Comparison of ENCODE assay signal across 23 cellular contexts in genomic region chr19:7512400-7512851, GRCh38. TPM values are rescaled to one million over a fixed set of nuclear protein-coding genes. Genes with fewer than 3 reads are reported as not detected.
DNase-seq lines count a peak whose midpoint lies in the region; ATAC-seq, FAIRE-seq and TF ChIP-seq lines count a peak whose summit lies in the region.
"Had no signal": no experiment of that assay in that cellular context is flagged by ENCODE, and none has a peak within 500 bp of the region (broad histone marks: within the 10 kb centered on the region; RNA-seq: fewer than 3 reads in every experiment).

No MANE protein-coding gene starts in this region.

- POLR2A ChIA-PET in HepG2 (lab: Yijun Ruan, JAX) = no interaction called here

- H3K36me3 Mint-ChIP-seq in type B pancreatic cell = no peaks in the 10 kb centered on the region
- no peaks in the 10 kb centered on the region for H3K36me3 Mint-ChIP-seq in effector memory CD8-positive, alpha-beta T cell (ENCODE audit: insufficient read depth)

- H3K36me3 ChIP-seq in HepG2 (replicated peaks in 1 of 2; ENCODE audit: control insufficient read depth in 1 of 2, insufficient read depth in 2 of 2, low read length in 2 of 2) (no peaks in the 10 kb centered on the region), right lobe of liver (no peaks in the 10 kb centered on the region), GM23248 (ENCODE audit: low read depth) (no peaks in the 10 kb centered on the region)
- H3K36me3 ChIP-seq: BLaER1 treated with 17β-estradiol and CSF1 and Interleukin-3, amounts not matched to agents 10 nM and 100 nM; brain microvascular endothelial cell; colonic mucosa; left ventricle myocardium inferior; suprapubic skin had no signal

- peaks cover 9% of the 10 kb centered on the region for H3K27me3 Mint-ChIP-seq in type B pancreatic cell
- H3K27me3 Mint-ChIP-seq in effector memory CD8-positive, alpha-beta T cell = peaks cover 36 to 44% of the 10 kb centered on the region in 2 donors

- peak overlapping the region; percentile 77 for H3K27ac Mint-ChIP-seq in type B pancreatic cell
- no peak overlapping the region for H3K27ac Mint-ChIP-seq in effector memory CD8-positive, alpha-beta T cell
- H3K27ac Mint-ChIP-seq: activated CD4-positive, alpha-beta T cell treated with anti-CD3 and anti-CD28 coated beads, Interleukin-2, amount 10 ng/mL, durations not matched to agents 24 days and 14 days; activated naive CD8-positive, alpha-beta T cell treated with anti-CD3 and anti-CD28 coated beads, Interleukin-2, amount 50 U/mL, for 24 hours; activated T-helper 2 cell treated with anti-CD3 and anti-CD28 coated beads, Interferon-gamma antibody, Interleukin-2, Interleukin-4, amounts not matched to agents 10 μg/mL and 5 μg/mL and 100 μg/mL, durations not matched to agents 14 hours and 24 hours and 36 hours had no signal

- H3K4me1 ChIP-seq in HepG2 (ENCODE audit: insufficient read depth, low read length) (peaks cover 18% of the 10 kb centered on the region), right lobe of liver (peaks cover 0 to 11% (median 0%) of the 10 kb centered on the region in 4 donors), GM23248 (ENCODE audit: insufficient read depth) (peaks cover 6% of the 10 kb centered on the region)
- H3K4me1 ChIP-seq: colonic mucosa had no signal

- H3K9me2 ChIP-seq in GM23248 (ENCODE audit: insufficient read depth) = no peaks in the 10 kb centered on the region

- 50% methylated on average over 4 of the region's 6 CpGs for WGBS in HepG2 (ENCODE audit: low lambda C conversion rate)
- 49% methylated on average over 3 of the region's 6 CpGs for WGBS in right lobe of liver (ENCODE audit: insufficient coverage, low coverage, low lambda C conversion rate, missing lambda C conversion rate)
- 36 to 44% methylated on average over 6 of the region's 6 CpGs for WGBS in GM23248 (ENCODE audit: low coverage in 1 of 2, low lambda C conversion rate in 2 of 2, missing lambda C conversion rate in 2 of 2), 2 experiments

- TF ChIP-seq POLR2A in HepG2 (IDR thresholded peaks at IDR 0.05; ENCODE audit: insufficient read depth in 1 of 2, low read depth in 2 of 2, low read length in 2 of 2) (no peak), right lobe of liver (IDR thresholded peaks at IDR 0.05) (no peak)

- TF ChIP-seq RAD21 in HepG2 (CRISPR knock-in tag; IDR thresholded peaks at IDR 0.05) = no peak

- CTCF ChIA-PET in HepG2 (lab: Yijun Ruan, JAX; ENCODE audit: low intra/inter-chr PET ratio, low total read pairs) = no interaction called here

- no peak overlapping the region for H3K9ac ChIP-seq in HepG2 (ENCODE audit: insufficient read depth, low read depth, low read length)
- H3K9ac ChIP-seq in GM23248 = no peak overlapping the region
- H3K9ac ChIP-seq: BLaER1 treated with 17β-estradiol and CSF1 and Interleukin-3, amounts not matched to agents 10 nM and 100 nM had no signal

- intact Hi-C loops in HepG2 (cut with micrococcal nuclease; ENCODE audit: unreplicated experiment) = no loop called here
- intact Hi-C loops in right lobe of liver (cut with DNase I) = no loop called here

- H3K9me3 ChIP-seq in HepG2 (ENCODE audit: low read length) (no peaks in the 10 kb centered on the region), right lobe of liver (no peaks in the 10 kb centered on the region), GM23248 (ENCODE audit: low read depth) (no peaks in the 10 kb centered on the region)
- H3K9me3 ChIP-seq: BLaER1 treated with 17β-estradiol and CSF1 and Interleukin-3, amounts not matched to agents 10 nM and 100 nM; colonic mucosa; left ventricle myocardium inferior; suprapubic skin had no signal

- in situ Hi-C loops in HepG2 (cut with HindIII; ENCODE audit: extremely low pct_ligation_motif_present, low pct_unique_long_range_greater_than_20kb) (no loop called here), GM23248 (cut with MboI) (no loop called here)

- no peaks in the 10 kb centered on the region for H3F3A ChIP-seq in GM23248 (ENCODE audit: insufficient read depth)

- no peak overlapping the region for H3K4me2 ChIP-seq in HepG2 (ENCODE audit: low read depth, low read length)
- no peak overlapping the region for H3K4me2 ChIP-seq in GM23248 (ENCODE audit: unreplicated experiment)
- H3K4me2 ChIP-seq: BLaER1 treated with 17β-estradiol and CSF1 and Interleukin-3, amounts not matched to agents 10 nM and 100 nM had no signal

- no peak overlapping the region for H2AFZ ChIP-seq in HepG2 (ENCODE audit: low read length)
- no peak overlapping the region for H2AFZ ChIP-seq in GM23248

- H3K4me3 ChIP-seq in HepG2 (replicated peaks in 1 of 3; ENCODE audit: insufficient read depth in 1 of 3, low read depth in 2 of 3, low read length in 3 of 3) (no peak overlapping the region), right lobe of liver (no peak overlapping the region), fibroblast of villous mesenchyme (ENCODE audit: low read depth, low read length) (no peak overlapping the region), GM23248 (no peak overlapping the region)
- H3K4me3 ChIP-seq: BLaER1 treated with 17β-estradiol and CSF1 and Interleukin-3, amounts not matched to agents 10 nM and 100 nM; colonic mucosa; left ventricle myocardium inferior; suprapubic skin had no signal

- H3K27me3 ChIP-seq in HepG2 (ENCODE audit: control insufficient read depth in 1 of 2, insufficient read depth in 2 of 2, low read length in 2 of 2) (no peaks in the 10 kb centered on the region; a peak in 1 of 5 replicates), right lobe of liver (no peaks in the 10 kb centered on the region), GM23248 (replicated peaks; ENCODE audit: insufficient read depth) (no peaks in the 10 kb centered on the region)
- H3K27me3 ChIP-seq: brain microvascular endothelial cell, colonic mucosa, suprapubic skin had no signal

- H4K20me1 ChIP-seq in HepG2 (ENCODE audit: insufficient read depth, low read length) (no peaks in the 10 kb centered on the region), GM23248 (ENCODE audit: insufficient read depth) (no peaks in the 10 kb centered on the region)
- H4K20me1 ChIP-seq: BLaER1 treated with 17β-estradiol and CSF1 and Interleukin-3, amounts not matched to agents 10 nM and 100 nM had no signal

- no peaks in the 10 kb centered on the region for H3K79me2 ChIP-seq in HepG2 (ENCODE audit: insufficient read depth, low read length)
- peaks cover 6% of the 10 kb centered on the region; the same call in 1 of the 2 replicates for H3K79me2 ChIP-seq in GM23248 (ENCODE audit: insufficient read depth)

- no peaks in the 10 kb centered on the region for H3K9me3 Mint-ChIP-seq in type B pancreatic cell
- no peaks in the 10 kb centered on the region for H3K9me3 Mint-ChIP-seq in effector memory CD8-positive, alpha-beta T cell
- H3K9me3 Mint-ChIP-seq: activated CD4-positive, alpha-beta T cell treated with anti-CD3 and anti-CD28 coated beads, Interleukin-2, amount 10 ng/mL, durations not matched to agents 24 days and 14 days; activated naive CD8-positive, alpha-beta T cell treated with anti-CD3 and anti-CD28 coated beads, Interleukin-2, amount 50 U/mL, for 24 hours; activated T-helper 2 cell treated with anti-CD3 and anti-CD28 coated beads, Interferon-gamma antibody, Interleukin-2, Interleukin-4, amounts not matched to agents 10 μg/mL and 5 μg/mL and 100 μg/mL, durations not matched to agents 14 hours and 24 hours and 36 hours had no signal

- H3K27ac ChIP-seq in HepG2 (ENCODE audit: extremely low read length, insufficient read depth, low read length) (no peak overlapping the region), right lobe of liver (no peak overlapping the region), GM23248 (no peak overlapping the region)
- H3K27ac ChIP-seq: BLaER1 treated with 17β-estradiol and CSF1 and Interleukin-3, amounts not matched to agents 10 nM and 100 nM; brain microvascular endothelial cell; colonic mucosa; left ventricle myocardium inferior; suprapubic skin had no signal

- no peak for TF ChIP-seq CTCF in HepG2 (CRISPR knock-in tag; IDR thresholded peaks at IDR 0.05)
- no peak for TF ChIP-seq CTCF in right lobe of liver (IDR thresholded peaks at IDR 0.05)
- no peak for TF ChIP-seq CTCF in fibroblast of villous mesenchyme (IDR thresholded peaks at IDR 0.05; ENCODE audit: insufficient read depth, low read depth, low read length)
- TF ChIP-seq CTCF in type B pancreatic cell (conservative IDR thresholded peaks at IDR 0.05) = no peak

- ATAC-seq in HepG2 (no peak), right lobe of liver (no peak)
- no peak for ATAC-seq in effector memory CD8-positive, alpha-beta T cell (replicated peaks)
- ATAC-seq: activated naive CD8-positive, alpha-beta T cell treated with anti-CD3 and anti-CD28 coated beads, Interleukin-2, amount 50 U/mL, for 24 hours had no signal

- peaks cover 16% of the 10 kb centered on the region for H3K4me1 Mint-ChIP-seq in type B pancreatic cell (ENCODE audit: unreplicated experiment)
- H3K4me1 Mint-ChIP-seq in effector memory CD8-positive, alpha-beta T cell (ENCODE audit: low read depth in 2 of 2) = peaks cover 12 to 15% of the 10 kb centered on the region in 2 donors

- no peak for FAIRE-seq in HepG2 (lab: Jason Lieb, UNC)
- FAIRE-seq: endothelial cell of umbilical vein, frontal cortex, GM12891, RCC 7860 had no signal

- DNase-seq in HepG2 (ENCODE audit: low spot score) (no peak), right lobe of liver (no peak), NCI-H82 treated with DMSO at 0.1 percent for 48 hours (lab: John Stamatoyannopoulos, UW; ENCODE audit: unreplicated experiment) (peak; percentile 99), fibroblast of villous mesenchyme (ENCODE audit: low read depth) (peak; percentile 74), type B pancreatic cell (ENCODE audit: extremely low spot score, unreplicated experiment) (no peak), HUDEP-2 (lab: John Stamatoyannopoulos, UW; ENCODE audit: unreplicated experiment in 76 of 76) (no peak), GM23248 (no peak)
- no peak for DNase-seq in effector memory CD8-positive, alpha-beta T cell
- DNase-seq: activated CD4-positive, alpha-beta T cell treated with anti-CD3 and anti-CD28 coated beads, Interleukin-2, amount 10 ng/mL, durations not matched to agents 24 days and 14 days; activated naive CD8-positive, alpha-beta T cell treated with anti-CD3 and anti-CD28 coated beads, Interleukin-2, amount 50 U/mL, for 24 hours; brain microvascular endothelial cell; Calu3; colonic mucosa; left ventricle myocardium inferior; NCI-H1436; NK-92 treated with Interleukin-12 subunit alpha and Interleukin-12 subunit beta, amount 100 ng/mL, for 24 hours had no signal

- TF ChIP-seq EP300 in HepG2 (IDR thresholded peaks at IDR 0.05; ENCODE audit: low read depth in 2 of 2, low read length in 2 of 2) (no peak), HepG2 (CRISPR knock-in tag; IDR thresholded peaks at IDR 0.05; ENCODE audit: borderline replicate concordance) (no peak)

- BruUV-seq in HepG2 (replicated peaks; lab: Mats Ljungman, UMichigan) = no TSS peak

- peak overlapping the region; percentile 39 for H3K4me3 Mint-ChIP-seq in type B pancreatic cell
- H3K4me3 Mint-ChIP-seq in effector memory CD8-positive, alpha-beta T cell = no peak overlapping the region
- H3K4me3 Mint-ChIP-seq: activated CD4-positive, alpha-beta T cell treated with anti-CD3 and anti-CD28 coated beads, Interleukin-2, amount 10 ng/mL, durations not matched to agents 24 days and 14 days; activated naive CD8-positive, alpha-beta T cell treated with anti-CD3 and anti-CD28 coated beads, Interleukin-2, amount 50 U/mL, for 24 hours had no signal

RNA-seq across cellular contexts. Expression of gene ZNF358, which starts 3.5 kb away (rescaled TPM):
- total RNA-seq in HepG2 (2016; rRNA removed; fragmentation: Illumina TruSeq; extraction: Trizol) = 6.4 and 9.1 TPM in 2 replicates
- total RNA-seq in HepG2 (2016; cell fraction: cytosol; rRNA removed; fragmentation: Illumina TruSeq; extraction: Trizol; ENCODE audit: low read depth) = 29.8 and 30.7 TPM in 2 replicates
- total RNA-seq in HepG2 (2016; cell fraction: insoluble cytoplasmic fraction; rRNA removed; fragmentation: Illumina TruSeq; extraction: Trizol) = 7.4 and 8.8 TPM in 2 replicates
- 40.6 and 43.0 TPM in 2 replicates for total RNA-seq in HepG2 (2016; cell fraction: membrane; rRNA removed; fragmentation: Illumina TruSeq; extraction: Trizol)
- 4.2 and 4.8 TPM in 2 replicates for total RNA-seq in HepG2 (2016; cell fraction: nucleus; rRNA removed; fragmentation: Illumina TruSeq; extraction: Trizol)
- 36.3 and 37.0 TPM in 2 replicates for polyA plus RNA-seq in HepG2 (2011; rRNA removed)
- polyA plus RNA-seq in HepG2 (2011; cell fraction: cytosol; rRNA removed) = 27.2 and 34.8 TPM in 2 replicates
- 16.8 and 18.8 TPM in 2 replicates for polyA plus RNA-seq in HepG2 (2011; cell fraction: nucleus; rRNA removed)
- 18.3 and 24.5 TPM in 2 replicates for polyA plus RNA-seq in HepG2 (2012)
- 89.1 and 102 TPM in 2 replicates for polyA plus RNA-seq in HepG2 (2016; cell fraction: cytosol; fragmentation: Illumina TruSeq; extraction: Trizol; ENCODE audit: low read depth)
- 21.6 and 26.7 TPM in 2 replicates for polyA plus RNA-seq in HepG2 (2016; cell fraction: insoluble cytoplasmic fraction; fragmentation: Illumina TruSeq; extraction: Trizol; ENCODE audit: low read depth)
- polyA plus RNA-seq in HepG2 (2016; cell fraction: membrane; fragmentation: Illumina TruSeq; extraction: Trizol; ENCODE audit: low read depth) = 106 and 124 TPM in 2 replicates
- 18.5 and 20.8 TPM in 2 replicates for polyA plus RNA-seq in HepG2 (2016; cell fraction: nucleus; fragmentation: Illumina TruSeq; extraction: Trizol; ENCODE audit: insufficient read depth, low read depth)
- 17.5 and 24.9 TPM in 2 replicates for polyA minus RNA-seq in HepG2 (2011; rRNA and poly(A)+ RNA removed; ENCODE audit: low replicate concordance)
- 11.3 and 15.3 TPM in 2 replicates for polyA minus RNA-seq in HepG2 (2011; cell fraction: cytosol; rRNA and poly(A)+ RNA removed)
- polyA minus RNA-seq in HepG2 (2011; cell fraction: nucleus; rRNA and poly(A)+ RNA removed) = 2.2 and 3.4 TPM in 2 replicates
- 10 to 100 TPM; 15.3 to 35.1 (median 24.8) TPM for total RNA-seq in right lobe of liver
- total RNA-seq in fibroblast of villous mesenchyme = 13.8 and 20.9 TPM in 2 replicates
- 49.8 and 67.1 TPM in 2 replicates for total RNA-seq in type B pancreatic cell (ENCODE audit: low replicate concordance)
- 51.1 and 56.3 TPM in 2 replicates for total RNA-seq in GM23248 (2014; rRNA removed; shearing (Covaris generic))
- 11.4 and 12.0 TPM in 2 replicates for polyA plus RNA-seq in GM23248 (2016; fragmentation: Nextera tagmentation; extraction: Ambion mirVana)

RNA-seq across cellular contexts. Expression of gene MCOLN1, which starts 10.0 kb away (rescaled TPM):
- total RNA-seq in HepG2 (2016; rRNA removed; fragmentation: Illumina TruSeq; extraction: Trizol) (1.9 and 3.4 TPM in 2 replicates), right lobe of liver (10 to 100 TPM in 5 of 6 experiments, 1 to 10 TPM in 1; 9.8 to 25.2 (median 17.7) TPM), fibroblast of villous mesenchyme (5.5 and 8.6 TPM in 2 replicates), type B pancreatic cell (ENCODE audit: low replicate concordance) (24.0 and 24.3 TPM in 2 replicates)
- 3.4 and 4.1 TPM in 2 replicates for total RNA-seq in HepG2 (2016; cell fraction: cytosol; rRNA removed; fragmentation: Illumina TruSeq; extraction: Trizol; ENCODE audit: low read depth)
- total RNA-seq in HepG2 (2016; cell fraction: insoluble cytoplasmic fraction; rRNA removed; fragmentation: Illumina TruSeq; extraction: Trizol) = 1.8 and 4.3 TPM in 2 replicates
- total RNA-seq in HepG2 (2016; cell fraction: membrane; rRNA removed; fragmentation: Illumina TruSeq; extraction: Trizol) = 2.4 and 3.4 TPM in 2 replicates
- total RNA-seq in HepG2 (2016; cell fraction: nucleus; rRNA removed; fragmentation: Illumina TruSeq; extraction: Trizol) = 3.8 and 4.3 TPM in 2 replicates
- polyA plus RNA-seq in HepG2 (2011; rRNA removed) (11.6 and 15.7 TPM in 2 replicates), GM23248 (2016; fragmentation: Nextera tagmentation; extraction: Ambion mirVana) (28.6 TPM in 2 replicates)
- 6.4 and 7.4 TPM in 2 replicates for polyA plus RNA-seq in HepG2 (2011; cell fraction: cytosol; rRNA removed)
- polyA plus RNA-seq in HepG2 (2011; cell fraction: nucleus; rRNA removed) = 29.1 and 39.0 TPM in 2 replicates
- polyA plus RNA-seq in HepG2 (2012) = 3.4 and 4.8 TPM in 2 replicates
- 2.3 and 3.2 TPM in 2 replicates for polyA plus RNA-seq in HepG2 (2016; cell fraction: cytosol; fragmentation: Illumina TruSeq; extraction: Trizol; ENCODE audit: low read depth)
- 2.9 and 3.5 TPM in 2 replicates for polyA plus RNA-seq in HepG2 (2016; cell fraction: insoluble cytoplasmic fraction; fragmentation: Illumina TruSeq; extraction: Trizol; ENCODE audit: low read depth)
- 3.3 and 3.4 TPM in 2 replicates for polyA plus RNA-seq in HepG2 (2016; cell fraction: membrane; fragmentation: Illumina TruSeq; extraction: Trizol; ENCODE audit: low read depth)
- 16.6 and 21.1 TPM in 2 replicates for polyA plus RNA-seq in HepG2 (2016; cell fraction: nucleus; fragmentation: Illumina TruSeq; extraction: Trizol; ENCODE audit: insufficient read depth, low read depth)
- polyA minus RNA-seq in HepG2 (2011; rRNA and poly(A)+ RNA removed; ENCODE audit: low replicate concordance) = 19.2 and 110 TPM in 2 replicates
- polyA minus RNA-seq in HepG2 (2011; cell fraction: cytosol; rRNA and poly(A)+ RNA removed) = 2.4 and 4.4 TPM in 2 replicates
- polyA minus RNA-seq in HepG2 (2011; cell fraction: nucleus; rRNA and poly(A)+ RNA removed) = 4.8 and 5.9 TPM in 2 replicates
- total RNA-seq in GM23248 (2014; rRNA removed; shearing (Covaris generic)) = 4.9 and 5.9 TPM in 2 replicates

RNA-seq across cellular contexts. Expression of gene PNPLA6, which starts 23.1 kb away (rescaled TPM):
- 11.1 and 28.2 TPM in 2 replicates for total RNA-seq in HepG2 (2016; rRNA removed; fragmentation: Illumina TruSeq; extraction: Trizol)
- total RNA-seq in HepG2 (2016; cell fraction: cytosol; rRNA removed; fragmentation: Illumina TruSeq; extraction: Trizol; ENCODE audit: low read depth) = 6.7 and 9.9 TPM in 2 replicates
- total RNA-seq in HepG2 (2016; cell fraction: insoluble cytoplasmic fraction; rRNA removed; fragmentation: Illumina TruSeq; extraction: Trizol) = 7.3 and 24.9 TPM in 2 replicates
- 9.5 and 10.2 TPM in 2 replicates for total RNA-seq in HepG2 (2016; cell fraction: membrane; rRNA removed; fragmentation: Illumina TruSeq; extraction: Trizol)
- total RNA-seq in HepG2 (2016; cell fraction: nucleus; rRNA removed; fragmentation: Illumina TruSeq; extraction: Trizol) = 39.4 and 51.4 TPM in 2 replicates
- 24.9 and 28.4 TPM in 2 replicates for polyA plus RNA-seq in HepG2 (2011; rRNA removed)
- 8.4 and 14.6 TPM in 2 replicates for polyA plus RNA-seq in HepG2 (2011; cell fraction: cytosol; rRNA removed)
- 192 and 272 TPM in 2 replicates for polyA plus RNA-seq in HepG2 (2011; cell fraction: nucleus; rRNA removed)
- 22.0 and 47.4 TPM in 2 replicates for polyA plus RNA-seq in HepG2 (2012)
- polyA plus RNA-seq in HepG2 (2016; cell fraction: cytosol; fragmentation: Illumina TruSeq; extraction: Trizol; ENCODE audit: low read depth) = 4.0 and 4.8 TPM in 2 replicates
- 9.1 and 14.0 TPM in 2 replicates for polyA plus RNA-seq in HepG2 (2016; cell fraction: insoluble cytoplasmic fraction; fragmentation: Illumina TruSeq; extraction: Trizol; ENCODE audit: low read depth)
- polyA plus RNA-seq in HepG2 (2016; cell fraction: membrane; fragmentation: Illumina TruSeq; extraction: Trizol; ENCODE audit: low read depth) = 4.9 and 7.2 TPM in 2 replicates
- polyA plus RNA-seq in HepG2 (2016; cell fraction: nucleus; fragmentation: Illumina TruSeq; extraction: Trizol; ENCODE audit: insufficient read depth, low read depth) = 115 and 120 TPM in 2 replicates
- polyA minus RNA-seq in HepG2 (2011; rRNA and poly(A)+ RNA removed; ENCODE audit: low replicate concordance) = 20.0 and 49.5 TPM in 2 replicates
- polyA minus RNA-seq in HepG2 (2011; cell fraction: cytosol; rRNA and poly(A)+ RNA removed) = 21.5 and 23.2 TPM in 2 replicates
- 37.4 and 52.5 TPM in 2 replicates for polyA minus RNA-seq in HepG2 (2011; cell fraction: nucleus; rRNA and poly(A)+ RNA removed)
- total RNA-seq in right lobe of liver = 10 to 100 TPM; 38.7 to 61.8 (median 46.5) TPM
- total RNA-seq in fibroblast of villous mesenchyme = 101 and 106 TPM in 2 replicates
- total RNA-seq in type B pancreatic cell (ENCODE audit: low replicate concordance) = 84.3 and 86.1 TPM in 2 replicates
- 86.6 and 116 TPM in 2 replicates for total RNA-seq in GM23248 (2014; rRNA removed; shearing (Covaris generic))
- 65.0 and 67.2 TPM in 2 replicates for polyA plus RNA-seq in GM23248 (2016; fragmentation: Nextera tagmentation; extraction: Ambion mirVana)

RNA-seq across cellular contexts. Expression of gene PEX11G, which starts 23.6 kb away (rescaled TPM):
- not detected in 2 replicates for total RNA-seq in HepG2 (2016; rRNA removed; fragmentation: Illumina TruSeq; extraction: Trizol)
- not detected in 2 replicates for total RNA-seq in HepG2 (2016; cell fraction: cytosol; rRNA removed; fragmentation: Illumina TruSeq; extraction: Trizol; ENCODE audit: low read depth)
- total RNA-seq in HepG2 (2016; cell fraction: insoluble cytoplasmic fraction; rRNA removed; fragmentation: Illumina TruSeq; extraction: Trizol) = not detected in 2 replicates
- total RNA-seq in HepG2 (2016; cell fraction: membrane; rRNA removed; fragmentation: Illumina TruSeq; extraction: Trizol) = not detected in 2 replicates
- not detected in 2 replicates for total RNA-seq in HepG2 (2016; cell fraction: nucleus; rRNA removed; fragmentation: Illumina TruSeq; extraction: Trizol)
- not detected in 2 replicates for polyA plus RNA-seq in HepG2 (2011; rRNA removed)
- 0.07 TPM in 1 of 2 replicates, not detected in the other for polyA plus RNA-seq in HepG2 (2011; cell fraction: cytosol; rRNA removed)
- 0.12 and 0.16 TPM in 2 replicates for polyA plus RNA-seq in HepG2 (2011; cell fraction: nucleus; rRNA removed)
- polyA plus RNA-seq in HepG2 (2012) = not detected in 2 replicates
- not detected in 2 replicates for polyA plus RNA-seq in HepG2 (2016; cell fraction: cytosol; fragmentation: Illumina TruSeq; extraction: Trizol; ENCODE audit: low read depth)
- polyA plus RNA-seq in HepG2 (2016; cell fraction: insoluble cytoplasmic fraction; fragmentation: Illumina TruSeq; extraction: Trizol; ENCODE audit: low read depth) = not detected in 2 replicates
- polyA plus RNA-seq in HepG2 (2016; cell fraction: membrane; fragmentation: Illumina TruSeq; extraction: Trizol; ENCODE audit: low read depth) = not detected in 2 replicates
- polyA plus RNA-seq in HepG2 (2016; cell fraction: nucleus; fragmentation: Illumina TruSeq; extraction: Trizol; ENCODE audit: insufficient read depth, low read depth) = not detected in 2 replicates
- 1.4 TPM in 1 of 2 replicates, not detected in the other for polyA minus RNA-seq in HepG2 (2011; rRNA and poly(A)+ RNA removed; ENCODE audit: low replicate concordance)
- polyA minus RNA-seq in HepG2 (2011; cell fraction: cytosol; rRNA and poly(A)+ RNA removed) = not detected in 2 replicates
- polyA minus RNA-seq in HepG2 (2011; cell fraction: nucleus; rRNA and poly(A)+ RNA removed) = not detected in 2 replicates
- total RNA-seq in right lobe of liver = 10 to 100 TPM in 2 of 6 experiments, 1 to 10 TPM in 4; 4.8 to 14.3 (median 9.4) TPM
- total RNA-seq in fibroblast of villous mesenchyme = 2.3 and 2.6 TPM in 2 replicates
- 4.8 and 5.7 TPM in 2 replicates for total RNA-seq in type B pancreatic cell (ENCODE audit: low replicate concordance)
- 4.0 and 5.2 TPM in 2 replicates for total RNA-seq in GM23248 (2014; rRNA removed; shearing (Covaris generic))
- 6.0 and 6.2 TPM in 2 replicates for polyA plus RNA-seq in GM23248 (2016; fragmentation: Nextera tagmentation; extraction: Ambion mirVana)

Comparison
In these comparisons a context has a peak if more than half of its experiments do, and no peak if none do; other contexts are left out.
1. DNase-seq: peak in NCI-H82 treated with DMSO at 0.1 percent for 48 hours (single experiment) and fibroblast of villous mesenchyme (single experiment); none in HepG2 (single experiment), right lobe of liver (0 of 3), type B pancreatic cell (single experiment), HUDEP-2 (0 of 76), GM23248 (single experiment) and effector memory CD8-positive, alpha-beta T cell (0 of 3).